Comparison of ENCODE assay signal across 13 cellular contexts in genomic region chr2:164903214-164903613, GRCh38. TPM values are rescaled to one million over a fixed set of nuclear protein-coding genes. Genes with fewer than 3 reads are reported as not detected.
A peak's percentile ranks its signal among the peaks of the same experiment; 100 is the strongest.
DNase-seq lines count a peak whose midpoint lies in the region; ATAC-seq lines count a peak whose summit lies in the region.
"Had no signal": no experiment of that assay in that cellular context is flagged by ENCODE, and none has a peak within 500 bp of the region (broad histone marks: within the 10 kb centered on the region; RNA-seq: fewer than 3 reads in every experiment).

No MANE protein-coding gene starts in this region.

- H3K27ac Mint-ChIP-seq in activated CD4-positive, alpha-beta memory T cell treated with anti-CD3 and anti-CD28 coated beads for 36 hours: no peak overlapping the region
- H3K27ac Mint-ChIP-seq: activated naive CD8-positive, alpha-beta T cell treated with anti-CD3 and anti-CD28 coated beads for 36 hours; natural killer cell had no signal

- H3K4me1 ChIP-seq in HAP-1: peaks cover 20% of the 10 kb centered on the region
- H3K4me1 ChIP-seq: uterus had no signal

- intact Hi-C loops in activated CD4-positive, alpha-beta memory T cell treated with anti-CD3 and anti-CD28 coated beads for 36 hours (cut with micrococcal nuclease): no loop called here

- H3K27me3 Mint-ChIP-seq in activated CD4-positive, alpha-beta memory T cell treated with anti-CD3 and anti-CD28 coated beads for 36 hours: no peaks in the 10 kb centered on the region

- POLR2A ChIA-PET in activated CD4-positive, alpha-beta memory T cell treated with anti-CD3 and anti-CD28 coated beads for 36 hours (lab: Charles Lee): no interaction called here

- CTCF ChIA-PET in activated CD4-positive, alpha-beta memory T cell treated with anti-CD3 and anti-CD28 coated beads for 36 hours (lab: Charles Lee): no interaction called here

- DNase-seq in EL (peak; percentile 75), NCI-H1092 (lab: John Stamatoyannopoulos, UW) (peak; percentile 14), amniotic epithelial cell (ENCODE audit: low read depth) (peak; percentile 93), kidney glomerular epithelial cell (lab: John Stamatoyannopoulos, UW) (peak; percentile 37), Ammon's horn (ENCODE audit: low spot score) (no peak), HAP-1 (ENCODE audit: low spot score in 2 of 2) (no peak)
- no peak for DNase-seq in activated CD4-positive, alpha-beta memory T cell treated with anti-CD3 and anti-CD28 coated beads for 36 hours
- DNase-seq: activated CD8-positive, alpha-beta memory T cell treated with anti-CD3 and anti-CD28 coated beads for 24 hours; activated naive CD8-positive, alpha-beta T cell treated with anti-CD3 and anti-CD28 coated beads for 36 hours; natural killer cell; uterus had no signal

- H3K27me3 ChIP-seq in HAP-1 (ENCODE audit: low read depth): no peaks in the 10 kb centered on the region
- H3K27me3 ChIP-seq: uterus had no signal

- in situ Hi-C loops in HAP-1 (cut with MboI; ENCODE audit: low sequenced_read_pairs): no loop called here

- no peaks in the 10 kb centered on the region for H3K36me3 Mint-ChIP-seq in activated CD4-positive, alpha-beta memory T cell treated with anti-CD3 and anti-CD28 coated beads for 36 hours
- H3K36me3 Mint-ChIP-seq: activated naive CD8-positive, alpha-beta T cell treated with anti-CD3 and anti-CD28 coated beads for 36 hours; natural killer cell had no signal

- no peak for ATAC-seq in GM18511 (IDR thresholded peaks at IDR 0.05; ENCODE audit: unreplicated experiment)
- ATAC-seq: natural killer cell had no signal

- peaks cover 9% of the 10 kb centered on the region for H3K9me3 Mint-ChIP-seq in activated CD4-positive, alpha-beta memory T cell treated with anti-CD3 and anti-CD28 coated beads for 36 hours
- H3K9me3 Mint-ChIP-seq: natural killer cell had no signal

- H3K9me3 ChIP-seq in HAP-1: 0 out of 2 replicates have a peak, but pooled peaks cover 2% of the 10 kb centered on the region
- H3K9me3 ChIP-seq: uterus had no signal

- H3K4me3 ChIP-seq in HAP-1: no peak overlapping the region
- H3K4me3 ChIP-seq: uterus had no signal

- H3K4me1 Mint-ChIP-seq in activated CD4-positive, alpha-beta memory T cell treated with anti-CD3 and anti-CD28 coated beads for 36 hours (ENCODE audit: low read depth): no peaks in the 10 kb centered on the region
- H3K4me1 Mint-ChIP-seq: activated naive CD8-positive, alpha-beta T cell treated with anti-CD3 and anti-CD28 coated beads for 36 hours; natural killer cell had no signal

- no peak overlapping the region for H3K4me3 Mint-ChIP-seq in activated CD4-positive, alpha-beta memory T cell treated with anti-CD3 and anti-CD28 coated beads for 36 hours
- H3K4me3 Mint-ChIP-seq: activated naive CD8-positive, alpha-beta T cell treated with anti-CD3 and anti-CD28 coated beads for 36 hours; natural killer cell had no signal

- no peaks in the 10 kb centered on the region for H3K36me3 ChIP-seq in HAP-1 (replicated peaks)
- H3K36me3 ChIP-seq: uterus had no signal

RNA-seq across cellular contexts. Expression of gene SLC38A11, which starts 52.1 kb away (rescaled TPM):
- total RNA-seq in activated CD4-positive, alpha-beta memory T cell treated with anti-CD3 and anti-CD28 coated beads for 36 hours: not detected
- total RNA-seq: activated naive CD8-positive, alpha-beta T cell treated with anti-CD3 and anti-CD28 coated beads for 36 hours; HT1080 had no signal

Comparison
In these comparisons a context has a peak if more than half of its experiments do, and no peak if none do; other contexts are left out.
1. DNase-seq: peak in EL (single experiment), NCI-H1092 (single experiment), amniotic epithelial cell (single experiment) and kidney glomerular epithelial cell (single experiment); none in activated CD4-positive, alpha-beta memory T cell treated with anti-CD3 and anti-CD28 coated beads for 36 hours (single experiment), Ammon's horn (single experiment) and HAP-1 (0 of 2).